Comparison of ENCODE assay signal across 11 cellular contexts in the genomic region with DNA sequence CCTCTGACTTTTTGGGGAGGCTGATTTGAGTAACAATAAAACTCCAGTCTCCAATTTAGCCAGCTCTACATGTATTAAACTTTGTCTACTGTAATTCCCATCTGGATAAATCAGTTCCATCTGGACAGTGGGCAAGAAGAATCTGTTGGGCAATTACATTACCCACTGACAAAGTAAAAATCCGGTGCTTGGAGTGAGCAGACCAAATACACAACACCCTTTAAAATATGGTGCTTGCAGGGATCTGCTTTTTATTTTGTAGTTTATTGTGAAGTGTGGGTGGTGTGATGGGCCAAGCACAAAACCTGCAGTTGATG.
"Had no signal": no experiment of that assay in that cellular context is flagged by ENCODE, and none has a peak within 500 bp of the region (broad histone marks: within the 10 kb centered on the region; RNA-seq: fewer than 3 reads in every experiment).

No MANE protein-coding gene starts in this region.

- ATAC-seq: activated CD4-positive, alpha-beta T cell treated with anti-CD3 and anti-CD28 coated beads for 36 hours; esophagus mucosa; left lobe of liver; natural killer cell had no signal

- H3K9me3 ChIP-seq: suprapubic skin had no signal

- H3K4me3 ChIP-seq: suprapubic skin had no signal

- H3K27me3 ChIP-seq: suprapubic skin had no signal

- H3K36me3 ChIP-seq: suprapubic skin had no signal

- DNase-seq: activated CD4-positive, alpha-beta memory T cell treated with anti-CD3 and anti-CD28 coated beads for 36 hours; activated CD4-positive, alpha-beta T cell treated with anti-CD3 and anti-CD28 coated beads for 36 hours; activated effector memory CD4-positive, alpha-beta T cell treated with Interleukin-2 at 50 U/mL for 16 hours; activated T-cell treated with anti-CD3 and anti-CD28 coated beads, Interleukin-2, amount 50 U/mL, for 24 hours; natural killer cell; posterior cingulate gyrus; small intestine had no signal

- H3K27ac ChIP-seq: suprapubic skin, VCaP had no signal
